ENCODE assay signal across 8 cellular contexts in the genomic region with DNA sequence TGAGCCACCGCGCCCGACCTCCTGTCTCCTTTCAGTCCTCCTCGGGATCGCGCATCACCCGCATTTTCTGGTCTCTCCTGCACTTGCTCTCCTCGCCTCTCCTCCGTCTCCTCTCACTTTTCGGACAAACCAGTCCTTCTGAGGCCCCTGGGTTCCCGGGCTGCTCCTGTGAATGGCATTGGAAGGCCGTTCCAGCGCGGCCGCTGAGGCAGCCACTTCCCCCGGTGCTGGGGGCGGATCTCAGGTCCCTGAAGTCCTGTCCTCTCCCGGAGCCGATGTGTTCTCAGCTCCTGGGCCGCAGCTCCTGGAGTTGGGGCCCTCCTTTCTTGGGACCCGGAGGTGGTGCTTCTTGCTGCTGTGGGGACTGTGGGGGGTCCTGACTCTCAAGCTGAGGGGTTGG.
DNase-seq lines count a peak whose midpoint lies in the region; ATAC-seq and TF ChIP-seq lines count a peak whose summit lies in the region.

No MANE protein-coding gene starts in this region.

- no peak for ATAC-seq in GM18511 (IDR thresholded peaks at IDR 0.05; ENCODE audit: unreplicated experiment)

- in situ Hi-C loops in astrocyte of the cerebellum (cut with HindIII; ENCODE audit: low sequenced_read_pairs) = no loop called here

- peak; percentile 6 for DNase-seq in stimulated activated CD4-positive, alpha-beta T cell treated with anti-CD3 and anti-CD28 coated beads, Interleukin-4, amount 100 ng/mL, for 24 hours
- DNase-seq in stimulated activated CD4-positive, alpha-beta T cell treated with anti-CD3 and anti-CD28 coated beads, Interleukin-2, amount 100 ng/mL, for 48 hours = no peak
- no peak for DNase-seq in astrocyte of the cerebellum (ENCODE audit: low read depth)
- DNase-seq in islet precursor cell = peak; percentile 68
- DNase-seq in KG1 (lab: John Stamatoyannopoulos, UW) = no peak
- no peak for DNase-seq in DMS153 treated with DMSO at 0.1 percent for 48 hours (lab: John Stamatoyannopoulos, UW; ENCODE audit: unreplicated experiment)
- no peak for DNase-seq in stimulated activated naive CD4-positive, alpha-beta T cell (lab: John Stamatoyannopoulos, UW)

- no peak for TF ChIP-seq CTCF in astrocyte of the cerebellum (IDR thresholded peaks at IDR 0.05; ENCODE audit: low read depth, low read length, missing control alignments)

- peak overlapping the region; percentile 51 for H3K4me3 ChIP-seq in astrocyte of the cerebellum (ENCODE audit: low read depth, low read length)

Comparison
In these comparisons a context has a peak if more than half of its experiments do, and no peak if none do; other contexts are left out.
1. DNase-seq: peak in stimulated activated CD4-positive, alpha-beta T cell treated with anti-CD3 and anti-CD28 coated beads, Interleukin-4, amount 100 ng/mL, for 24 hours (single experiment) and islet precursor cell (single experiment); none in stimulated activated CD4-positive, alpha-beta T cell treated with anti-CD3 and anti-CD28 coated beads, Interleukin-2, amount 100 ng/mL, for 48 hours (0 of 2), astrocyte of the cerebellum (single experiment), KG1 (single experiment), DMS153 treated with DMSO at 0.1 percent for 48 hours (single experiment) and stimulated activated naive CD4-positive, alpha-beta T cell (0 of 6).